ENCODE assay signal across 1 cellular context in the genomic region with DNA sequence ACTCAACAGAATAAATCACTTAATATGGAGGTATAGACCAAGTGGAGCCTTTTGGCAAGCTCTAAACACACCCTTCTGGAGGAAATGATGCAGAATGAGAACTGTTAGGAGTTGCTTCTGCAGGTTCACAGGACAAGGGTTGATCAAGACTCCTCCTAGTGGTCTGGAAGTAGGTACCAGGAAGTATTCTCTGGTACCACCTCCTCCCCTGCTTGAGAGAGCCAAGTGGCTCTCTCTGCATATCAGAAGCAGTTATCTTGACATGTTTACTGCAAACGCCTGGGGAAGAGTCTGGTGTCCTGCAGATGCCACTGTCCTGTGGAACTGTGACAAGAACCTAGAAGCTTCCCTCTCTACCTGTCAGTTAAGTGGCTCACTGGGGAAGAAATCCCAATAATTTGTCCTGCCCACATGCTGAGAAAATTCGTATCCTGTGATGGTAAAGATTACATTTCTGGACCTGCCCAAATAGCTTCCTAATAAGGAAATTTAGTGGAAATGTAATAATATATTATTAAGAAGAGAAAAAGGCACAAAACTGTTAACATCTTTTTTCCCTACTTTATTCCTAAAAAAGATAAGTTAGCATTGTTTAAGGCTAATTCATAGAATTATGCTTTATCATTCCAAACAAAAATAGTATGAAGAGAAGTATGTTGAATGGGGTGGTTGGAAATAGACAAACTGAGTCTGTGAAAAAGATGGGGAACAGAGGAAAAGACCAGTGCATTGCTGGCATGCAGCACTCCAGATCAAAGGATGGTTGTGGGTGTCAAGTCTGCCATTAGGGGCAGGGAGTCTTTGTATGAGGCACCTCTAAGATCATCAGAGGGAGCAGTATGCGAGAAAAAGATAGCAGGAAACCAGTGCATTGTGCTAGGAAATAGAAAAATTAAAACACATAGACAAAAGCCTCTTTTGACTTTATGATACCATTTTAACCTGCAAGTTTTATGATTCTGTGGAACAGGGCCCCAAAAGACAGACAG.
TF ChIP-seq lines count a peak whose summit lies in the region.

No MANE protein-coding gene starts in this region.

TF ChIP-seq in K562, 482 proteins besides CTCF, POLR2A, EP300 and RAD21 (continued from another document and continues in another):
- TF ChIP-seq, protein P1, sequence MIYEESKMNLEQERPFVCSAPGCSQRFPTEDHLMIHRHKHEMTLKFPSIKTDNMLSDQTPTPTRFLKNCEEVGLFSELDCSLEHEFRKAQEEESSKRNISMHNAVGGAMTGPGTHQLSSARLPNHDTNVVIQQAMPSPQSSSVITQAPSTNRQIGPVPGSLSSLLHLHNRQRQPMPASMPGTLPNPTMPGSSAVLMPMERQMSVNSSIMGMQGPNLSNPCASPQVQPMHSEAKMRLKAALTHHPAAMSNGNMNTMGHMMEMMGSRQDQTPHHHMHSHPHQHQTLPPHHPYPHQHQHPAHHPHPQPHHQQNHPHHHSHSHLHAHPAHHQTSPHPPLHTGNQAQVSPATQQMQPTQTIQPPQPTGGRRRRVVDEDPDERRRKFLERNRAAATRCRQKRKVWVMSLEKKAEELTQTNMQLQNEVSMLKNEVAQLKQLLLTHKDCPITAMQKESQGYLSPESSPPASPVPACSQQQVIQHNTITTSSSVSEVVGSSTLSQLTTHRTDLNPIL (CRISPR knock-in tag; IDR thresholded peaks at IDR 0.05) = no peak
- no peak for TF ChIP-seq DIDO1 (tag; IDR thresholded peaks at IDR 0.05; ENCODE audit: low read depth)
- peak; percentile 38; the same call in 1 of the 2 replicates for TF ChIP-seq CHAMP1 (IDR thresholded peaks at IDR 0.05)
- no peak for TF ChIP-seq ZNF253 (CRISPR knock-in tag; conservative IDR thresholded peaks at IDR 0.05)
- TF ChIP-seq ZHX1 (conservative IDR thresholded peaks at IDR 0.05; ENCODE audit: low read length) = no peak
- TF ChIP-seq SRF (CRISPR knock-in tag; IDR thresholded peaks at IDR 0.05) = 0 out of 4 replicates have a peak, but pooled peaks of 1 of the 2 experiments have one; percentile 49
- TF ChIP-seq, protein P2, sequence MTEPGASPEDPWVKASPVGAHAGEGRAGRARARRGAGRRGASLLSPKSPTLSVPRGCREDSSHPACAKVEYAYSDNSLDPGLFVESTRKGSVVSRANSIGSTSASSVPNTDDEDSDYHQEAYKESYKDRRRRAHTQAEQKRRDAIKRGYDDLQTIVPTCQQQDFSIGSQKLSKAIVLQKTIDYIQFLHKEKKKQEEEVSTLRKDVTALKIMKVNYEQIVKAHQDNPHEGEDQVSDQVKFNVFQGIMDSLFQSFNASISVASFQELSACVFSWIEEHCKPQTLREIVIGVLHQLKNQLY (CRISPR knock-in tag; conservative IDR thresholded peaks at IDR 0.05) = 0 out of 4 replicates have a peak, but pooled peaks of 1 of the 2 experiments have one; percentile 59
- no peak for TF ChIP-seq NCOA6 (IDR thresholded peaks at IDR 0.05)
- TF ChIP-seq PBX2 (CRISPR knock-in tag; IDR thresholded peaks at IDR 0.05; ENCODE audit: low read depth) = no peak
- TF ChIP-seq PBX2 (tag; conservative IDR thresholded peaks at IDR 0.05; ENCODE audit: low read depth) = peak; percentile 79
- no peak for TF ChIP-seq MEF2D (tag; conservative IDR thresholded peaks at IDR 0.05; ENCODE audit: low read depth)
- peak; percentile 35; the same call in 1 of the 2 replicates for TF ChIP-seq PML (IDR thresholded peaks at IDR 0.05; ENCODE audit: low read length)
- peak; percentile 70 for TF ChIP-seq SOX6 (IDR thresholded peaks at IDR 0.05)
- no peak for TF ChIP-seq RUNX1 (IDR thresholded peaks at IDR 0.05; ENCODE audit: low read depth)
- 0 out of 2 replicates have a peak, but pooled peaks have one; percentile 6 for TF ChIP-seq POLR2H (tag; IDR thresholded peaks at IDR 0.05; ENCODE audit: low read depth)
- peak; percentile 24; the same call in 1 of the 2 replicates for TF ChIP-seq MECOM (CRISPR knock-in tag; IDR thresholded peaks at IDR 0.05)
- TF ChIP-seq FOXK2 (conservative IDR thresholded peaks at IDR 0.05 in 1 of 2, IDR thresholded peaks at IDR 0.05 in 1 of 2; ENCODE audit: low read depth in 2 of 2) = peak; percentile 63 to 70
- TF ChIP-seq, protein P3, sequence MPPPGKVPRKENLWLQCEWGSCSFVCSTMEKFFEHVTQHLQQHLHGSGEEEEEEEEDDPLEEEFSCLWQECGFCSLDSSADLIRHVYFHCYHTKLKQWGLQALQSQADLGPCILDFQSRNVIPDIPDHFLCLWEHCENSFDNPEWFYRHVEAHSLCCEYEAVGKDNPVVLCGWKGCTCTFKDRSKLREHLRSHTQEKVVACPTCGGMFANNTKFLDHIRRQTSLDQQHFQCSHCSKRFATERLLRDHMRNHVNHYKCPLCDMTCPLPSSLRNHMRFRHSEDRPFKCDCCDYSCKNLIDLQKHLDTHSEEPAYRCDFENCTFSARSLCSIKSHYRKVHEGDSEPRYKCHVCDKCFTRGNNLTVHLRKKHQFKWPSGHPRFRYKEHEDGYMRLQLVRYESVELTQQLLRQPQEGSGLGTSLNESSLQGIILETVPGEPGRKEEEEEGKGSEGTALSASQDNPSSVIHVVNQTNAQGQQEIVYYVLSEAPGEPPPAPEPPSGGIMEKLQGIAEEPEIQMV (tag; conservative IDR thresholded peaks at IDR 0.05; ENCODE audit: low read depth) = no peak
- no peak for TF ChIP-seq ATF1 (CRISPR knock-in tag; IDR thresholded peaks at IDR 0.05)
- no peak; the same call in 1 of the 2 replicates for TF ChIP-seq ATF1 (tag; IDR thresholded peaks at IDR 0.05)
- TF ChIP-seq ZNF24 (IDR thresholded peaks at IDR 0.05) = peak; percentile 77
- TF ChIP-seq HDAC1 (IDR thresholded peaks at IDR 0.05) = 0 out of 4 replicates have a peak, but pooled peaks of 1 of the 2 experiments have one; percentile 18
- TF ChIP-seq PRDM10 (IDR thresholded peaks at IDR 0.05; ENCODE audit: partially characterized antibody) = peak; percentile 32
- TF ChIP-seq ZNF324 (CRISPR knock-in tag; IDR thresholded peaks at IDR 0.05) = 0 out of 2 replicates have a peak, but pooled peaks have one; percentile 38
- TF ChIP-seq MEIS2 (IDR thresholded peaks at IDR 0.05; ENCODE audit: partially characterized antibody) = peak; percentile 92
- TF ChIP-seq ATF3 (IDR thresholded peaks at IDR 0.05) = no peak
- TF ChIP-seq ATF3 (CRISPR knock-in tag; conservative IDR thresholded peaks at IDR 0.05) = peak; percentile 33; the same call in 1 of the 2 replicates
- no peak for TF ChIP-seq NR2C2 (CRISPR knock-in tag; IDR thresholded peaks at IDR 0.05)
- TF ChIP-seq NR2C2 (tag; IDR thresholded peaks at IDR 0.05) = peak; percentile 23; the same call in 1 of the 2 replicates
- TF ChIP-seq KLF16 (IDR thresholded peaks at IDR 0.05) = peak; percentile 42; the same call in 1 of the 2 replicates
- no peak for TF ChIP-seq POLR3G (IDR thresholded peaks at IDR 0.05; ENCODE audit: extremely low read depth, insufficient read length, insufficient replicate concordance)
- TF ChIP-seq CTCFL (IDR thresholded peaks at IDR 0.05; ENCODE audit: borderline replicate concordance, insufficient read depth, low read depth, low read length, poor library complexity, severe bottlenecking) = peak; percentile 11
- TF ChIP-seq DDX20 (tag; IDR thresholded peaks at IDR 0.05; ENCODE audit: low read depth) = no peak
- TF ChIP-seq EP400 (IDR thresholded peaks at IDR 0.05) = peak; percentile 32
- TF ChIP-seq MCM3 (IDR thresholded peaks at IDR 0.05) = no peak
- peak; percentile 92 for TF ChIP-seq ELF1 (tag; IDR thresholded peaks at IDR 0.05)
- TF ChIP-seq CBX3 (IDR thresholded peaks at IDR 0.05; ENCODE audit: borderline replicate concordance in 1 of 2, low read length in 2 of 2) = peak in 1 of 2 experiments; percentile 64; a peak in 1 of 3 replicates
